Comparison of ENCODE assay signal across 8 cellular contexts in the genomic region with DNA sequence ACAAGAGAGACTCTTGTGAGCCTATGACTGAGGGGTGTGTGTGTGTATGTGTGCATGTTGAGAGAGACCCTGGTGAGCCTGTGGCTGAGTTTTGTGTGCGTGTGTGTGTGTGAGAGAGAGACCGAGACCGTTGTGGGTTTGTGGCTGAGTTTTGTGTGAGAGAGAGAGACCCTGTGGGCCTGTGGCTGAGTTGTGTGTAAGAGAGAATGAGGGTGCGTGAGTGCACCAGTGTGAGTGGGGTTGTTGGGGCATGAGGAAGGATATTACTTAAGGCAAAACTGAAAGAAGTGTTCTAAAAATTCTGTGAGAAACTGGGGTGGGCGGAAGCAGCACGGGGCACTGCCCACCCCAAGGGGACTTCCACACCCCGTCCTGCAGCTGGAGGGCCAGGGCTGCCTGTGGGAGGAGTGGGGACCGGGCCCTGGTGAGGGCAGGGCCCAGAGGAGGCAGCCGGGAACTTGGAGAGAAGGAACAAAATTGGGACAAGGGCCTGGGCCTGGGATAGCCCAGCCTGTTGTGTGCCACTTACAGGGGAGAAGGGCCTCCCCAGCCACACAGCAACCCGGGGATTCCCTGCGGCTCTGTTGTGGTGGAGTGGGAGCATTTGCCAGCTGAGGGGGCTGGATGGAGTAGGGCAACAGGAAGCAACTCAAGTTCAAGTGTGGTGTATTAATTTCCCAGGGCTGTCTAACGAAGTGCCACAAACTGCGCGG. TPM values are rescaled to one million over a fixed set of nuclear protein-coding genes. Genes with fewer than 3 reads are reported as not detected.
DNase-seq lines count a peak whose midpoint lies in the region; FAIRE-seq and TF ChIP-seq lines count a peak whose summit lies in the region.

No MANE protein-coding gene starts in this region.

- no peaks in the 10 kb centered on the region for H3K9me1 ChIP-seq in keratinocyte (ENCODE audit: control insufficient read depth, extremely low read depth, insufficient read depth, low read length)

- peak overlapping the region in 2 of 3 experiments; percentile 9 to 29 for H3K4me3 ChIP-seq in keratinocyte (ENCODE audit: control insufficient read depth in 2 of 3, extremely low read depth in 1 of 3, insufficient read depth in 2 of 3, low read depth in 1 of 3, low read length in 3 of 3)

- H3K27ac ChIP-seq in H9 (ENCODE audit: insufficient read length, low read depth, low read length) (no peak overlapping the region), keratinocyte (ENCODE audit: control insufficient read depth, insufficient read depth, low read length) (peak overlapping the region; percentile 97)

- H3K23me2 ChIP-seq in H9 (ENCODE audit: insufficient read length, low read depth, low read length, poor library complexity, severe bottlenecking), result no peaks in the 10 kb centered on the region

- H3K79me2 ChIP-seq in H9 (ENCODE audit: insufficient read depth, low read length), result peaks cover 4% of the 10 kb centered on the region; the same call in 1 of the 2 replicates
- H3K79me2 ChIP-seq in keratinocyte (ENCODE audit: control insufficient read depth, insufficient read depth, low read length), result peaks cover 15% of the 10 kb centered on the region

- peak overlapping the region; percentile 32 for H3K18ac ChIP-seq in H9 (ENCODE audit: insufficient read length, low read depth, low read length)

- H3K27me3 Mint-ChIP-seq in H9 (ENCODE audit: low read depth), result no peaks in the 10 kb centered on the region

- peaks cover 13% of the 10 kb centered on the region; the same call in 1 of the 2 replicates for H3K4me1 ChIP-seq in H9 (ENCODE audit: insufficient read depth, low read length)
- peaks cover 41% of the 10 kb centered on the region for H3K4me1 ChIP-seq in keratinocyte (ENCODE audit: control insufficient read depth, extremely low read depth, insufficient read depth, low read length)

- peaks cover 0 to 4% of the 10 kb centered on the region in 2 experiments; a peak in 2 of 5 replicates for H3K9me3 Mint-ChIP-seq in H9

- no peak overlapping the region for H3K56ac ChIP-seq in H9 (ENCODE audit: insufficient read length, low read depth, low read length)

- H4K20me1 ChIP-seq in H9 (ENCODE audit: control insufficient read depth, insufficient read depth, insufficient read length) (no peaks in the 10 kb centered on the region), keratinocyte (ENCODE audit: control insufficient read depth, extremely low read depth, insufficient read depth, low read length) (no peaks in the 10 kb centered on the region)

- H3K9ac ChIP-seq in H9 (ENCODE audit: extremely low read depth, insufficient read length, low read length), result no peak overlapping the region
- peak overlapping the region; percentile 78 for H3K9ac ChIP-seq in keratinocyte (ENCODE audit: control insufficient read depth, extremely low read depth, insufficient read depth, low read length)

- H2AK5ac ChIP-seq in H9 (ENCODE audit: insufficient read length, low read length), result no peak overlapping the region

- WGBS in H9 (ENCODE audit: extremely low coverage, insufficient read length, low lambda C conversion rate), result no CpG with 5 or more reads among the region's 14 CpGs

- H3K4me3 Mint-ChIP-seq in H9, result peak overlapping the region in 1 of 2 experiments; percentile 11; a peak in 1 of 5 replicates

- no peak overlapping the region for H4K91ac ChIP-seq in H9 (ENCODE audit: insufficient read length, low read depth, low read length)

- no peak for DNase-seq in GM12891 (ENCODE audit: insufficient read length, low spot score)
- no peak for DNase-seq in H9
- peak; percentile 28 for DNase-seq in NOMO-1 treated with dmso at 0.1 percent for 144 hours (lab: John Stamatoyannopoulos, UW; ENCODE audit: unreplicated experiment)
- peak; percentile 65 for DNase-seq in activated gamma-delta T cell treated with Interleukin-2 at 50 U/mL for 16 hours
- no peak for DNase-seq in keratinocyte (ENCODE audit: low read depth, low spot score)
- DNase-seq in stimulated activated CD8-positive, alpha-beta memory T cell treated with anti-CD3 and anti-CD28 coated beads, Interleukin-4, amount 100 ng/mL, for 4 hours (ENCODE audit: low read depth in 2 of 2, low spot score in 1 of 2), result peak; percentile 61 to 76
- no peak for DNase-seq in dedifferentiated amniotic fluid mesenchymal stem cell (ENCODE audit: extremely low spot score)
- no peak for DNase-seq in NCI-H82 (lab: John Stamatoyannopoulos, UW)

- no peak overlapping the region for H4K8ac ChIP-seq in H9 (replicated peaks; ENCODE audit: insufficient read length, low read depth, low read length)

- no peak overlapping the region for H3T11ph ChIP-seq in H9 (ENCODE audit: low read length)

- TF ChIP-seq POLR2A in GM12891 (IDR thresholded peaks at IDR 0.05; ENCODE audit: low read depth, low read length), result no peak; the same call in 1 of the 2 replicates

- no peak overlapping the region for H2BK12ac ChIP-seq in H9 (ENCODE audit: insufficient read length, low read depth, low read length)

- H3K4ac ChIP-seq in H9 (ENCODE audit: low read depth, low read length), result no peak overlapping the region; the same call in 1 of the 2 replicates

- no peak overlapping the region for H2BK120ac ChIP-seq in H9 (ENCODE audit: low read depth, low read length, poor library complexity, severe bottlenecking)

- H3K79me1 ChIP-seq in H9 (ENCODE audit: insufficient read depth, low read depth, low read length, poor library complexity, severe bottlenecking), result peaks cover 8% of the 10 kb centered on the region

- H3K36me3 Mint-ChIP-seq in H9 (ENCODE audit: insufficient read depth in 1 of 3, low read depth in 3 of 3), result peaks cover 0 to 5% (median 3%) of the 10 kb centered on the region in 3 experiments; a peak in 1 of 7 replicates

- no peak overlapping the region for H2BK5ac ChIP-seq in H9 (ENCODE audit: insufficient read length, low read length)

- H3K36me3 ChIP-seq in keratinocyte (ENCODE audit: control insufficient read depth in 2 of 2, extremely low read depth in 1 of 2, insufficient read depth in 2 of 2, low read length in 2 of 2), result no peaks in the 10 kb centered on the region

- H3K27me3 ChIP-seq in H9 (ENCODE audit: insufficient read depth, low read length) (no peaks in the 10 kb centered on the region), keratinocyte (ENCODE audit: control insufficient read depth, extremely low read depth, insufficient read depth, low read length) (no peaks in the 10 kb centered on the region)

- H2BK20ac ChIP-seq in H9 (ENCODE audit: low read depth, low read length, poor library complexity, severe bottlenecking), result no peak overlapping the region

- FAIRE-seq in GM12891 (lab: Jason Lieb, UNC) (peak; percentile 91), keratinocyte (lab: Jason Lieb, UNC) (no peak)

- dilution Hi-C loops in keratinocyte (cut with MboI; ENCODE audit: extremely low pct_ligation_motif_present, low sequenced_read_pairs), result no loop called here

- H2AFZ ChIP-seq in H9 (ENCODE audit: low read length), result no peak overlapping the region
- H2AFZ ChIP-seq in keratinocyte (ENCODE audit: control insufficient read depth, low read length), result peak overlapping the region; percentile 17

- H3K4me2 ChIP-seq in H9 (ENCODE audit: insufficient read depth, insufficient read length, low read length) (no peak overlapping the region), keratinocyte (ENCODE audit: control insufficient read depth, extremely low read depth, insufficient read depth, low read depth, low read length) (peak overlapping the region; percentile 85)

- H4K5ac ChIP-seq in H9 (ENCODE audit: insufficient read length, low read depth, low read length), result no peak overlapping the region

- H3K14ac ChIP-seq in H9 (ENCODE audit: insufficient read depth, low read length), result peak overlapping the region; percentile 79

- H2BK15ac ChIP-seq in H9 (ENCODE audit: low read depth, low read length), result no peak overlapping the region

- H3K9me3 ChIP-seq in H9 (ENCODE audit: control insufficient read depth, low read depth, low read length) (no peaks in the 10 kb centered on the region), keratinocyte (ENCODE audit: control insufficient read depth, low read depth, low read length) (no peaks in the 10 kb centered on the region)

- no peak for TF ChIP-seq CTCF in H9 (conservative IDR thresholded peaks at IDR 0.05)
- no peak for TF ChIP-seq CTCF in keratinocyte (optimal IDR thresholded peaks at IDR 0.05 in 1 of 3, IDR thresholded peaks at IDR 0.05 in 1 of 3, conservative IDR thresholded peaks at IDR 0.05 in 1 of 3; ENCODE audit: extremely low read depth in 1 of 3, insufficient read depth in 2 of 3, low read length in 3 of 3)

- H3K23ac ChIP-seq in H9 (ENCODE audit: insufficient read length, low read depth, low read length), result no peak overlapping the region

- peak overlapping the region; percentile 65 to 97 (median 86) for H3K27ac Mint-ChIP-seq in H9

- H3K4me1 Mint-ChIP-seq in H9, result peaks cover 59 to 61% of the 10 kb centered on the region in 2 experiments

TF ChIP-seq in GM12891, 5 proteins besides CTCF, POLR2A, EP300 and RAD21:
- TF ChIP-seq TAF1 (IDR thresholded peaks at IDR 0.05; ENCODE audit: low read depth, low read length), result no peak; the same call in 1 of the 2 replicates
- TF ChIP-seq PAX5 (IDR thresholded peaks at IDR 0.05; ENCODE audit: insufficient read depth, low read length, severe bottlenecking), result no peak
- no peak; the same call in 1 of the 2 replicates for TF ChIP-seq POLR2AphosphoS5 (IDR thresholded peaks at IDR 0.05; ENCODE audit: low read depth, low read length)
- TF ChIP-seq SPI1 (IDR thresholded peaks at IDR 0.05; ENCODE audit: low read depth, low read length), result no peak
- peak; percentile 57; the same call in 1 of the 2 replicates for TF ChIP-seq POU2F2 (IDR thresholded peaks at IDR 0.05; ENCODE audit: low read depth, low read length)

RNA-seq across cellular contexts. Expression of a gene that starts 22.0 kb away (rescaled TPM):
- polyA plus RNA-seq in GM12891 (2012; ENCODE audit: low read depth, missing spikeins), result 50.3 TPM
- total RNA-seq in H9 (2021), result 14.6 and 15.9 TPM in 2 replicates
- polyA plus RNA-seq in keratinocyte, result 7.0 to 10.3 TPM (median 9.3 TPM) in 3 replicates
- 7.6 TPM for polyA plus RNA-seq in keratinocyte (2011; ENCODE audit: low read depth)
- polyA plus RNA-seq in keratinocyte (2011; cell fraction: cytosol; rRNA removed), result 3.1 and 5.0 TPM in 2 replicates
- polyA plus RNA-seq in keratinocyte (2011; cell fraction: nucleus; rRNA removed), result 29.1 and 29.5 TPM in 2 replicates
- polyA plus RNA-seq in keratinocyte (2012; ENCODE audit: low replicate concordance), result 6.1 and 8.0 TPM in 2 replicates
- polyA minus RNA-seq in keratinocyte, result 11.5 to 33.8 TPM (median 21.1 TPM) in 3 replicates
- polyA minus RNA-seq in keratinocyte (2011; cell fraction: cytosol; rRNA and poly(A)+ RNA removed), result 7.7 TPM
- polyA minus RNA-seq in keratinocyte (2011; cell fraction: nucleus; rRNA and poly(A)+ RNA removed), result 41.9 and 80.6 TPM in 2 replicates

Comparison
In these comparisons a context has a peak if more than half of its experiments do, and no peak if none do; other contexts are left out.
1. DNase-seq: peak in NOMO-1 treated with dmso at 0.1 percent for 144 hours (single experiment), activated gamma-delta T cell treated with Interleukin-2 at 50 U/mL for 16 hours (single experiment) and stimulated activated CD8-positive, alpha-beta memory T cell treated with anti-CD3 and anti-CD28 coated beads, Interleukin-4, amount 100 ng/mL, for 4 hours (2 of 2); none in GM12891 (single experiment), H9 (single experiment), keratinocyte (single experiment), dedifferentiated amniotic fluid mesenchymal stem cell (single experiment) and NCI-H82 (single experiment).